In the genomic region with DNA sequence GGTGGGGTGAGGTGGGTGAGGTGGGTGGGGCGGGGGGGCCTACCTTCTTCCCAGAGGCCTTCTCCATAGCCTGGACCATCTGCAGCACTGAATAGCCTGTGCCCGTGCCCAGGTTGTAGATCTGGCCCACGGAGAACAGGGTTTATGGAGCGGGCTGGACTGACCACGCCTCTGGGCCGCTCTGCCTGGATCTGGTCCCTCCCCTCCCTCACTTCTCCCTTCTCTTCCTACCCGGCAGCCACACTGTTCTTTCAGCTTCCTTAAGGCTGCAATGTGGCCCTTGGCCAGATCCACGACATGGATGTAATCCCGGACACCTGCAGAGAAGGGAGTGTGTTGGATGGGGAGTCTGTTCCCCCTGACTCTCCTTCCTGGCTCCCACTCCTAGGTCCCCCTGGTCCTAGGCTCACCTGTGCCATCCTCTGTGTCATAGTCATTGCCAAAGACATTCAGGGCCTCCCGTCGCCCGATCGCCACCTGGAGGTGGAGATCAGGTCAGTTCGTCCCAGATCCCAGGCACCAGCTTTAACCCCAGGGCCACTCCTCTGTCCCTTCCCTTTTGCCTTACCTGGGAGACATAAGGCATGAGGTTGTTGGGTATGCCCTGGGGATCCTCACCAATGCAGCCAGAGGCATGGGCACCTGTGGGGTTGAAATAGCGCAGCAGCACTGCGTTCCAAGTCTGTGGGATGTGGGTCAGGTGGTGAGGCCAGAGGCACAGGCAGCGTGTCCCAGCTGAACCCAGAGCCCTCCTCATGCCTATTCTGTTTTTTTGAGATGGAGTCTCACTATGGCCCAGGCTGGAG, we compare ENCODE assay signal across 1 cellular context.
TF ChIP-seq lines count a peak whose summit lies in the region.

No MANE protein-coding gene starts in this region.

TF ChIP-seq in liver, 16 proteins besides CTCF, POLR2A, EP300 and RAD21:
- no peak for TF ChIP-seq NR2F2 (IDR thresholded peaks at IDR 0.05)
